ENCODE assay signal across 10 cellular contexts in genomic region chr6:56659721-56660373, GRCh38. TPM values are rescaled to one million over a fixed set of nuclear protein-coding genes. Genes with fewer than 3 reads are reported as not detected.
DNase-seq lines count a peak whose midpoint lies in the region; ATAC-seq and TF ChIP-seq lines count a peak whose summit lies in the region.
"Had no signal": no experiment of that assay in that cellular context is flagged by ENCODE, and none has a peak within 500 bp of the region (broad histone marks: within the 10 kb centered on the region; RNA-seq: fewer than 3 reads in every experiment).

No MANE protein-coding gene starts in this region.

- H3K36me3 Mint-ChIP-seq in Caco-2 (ENCODE audit: insufficient read depth, unreplicated experiment) = peaks cover 6% of the 10 kb centered on the region

- peaks cover 2% of the 10 kb centered on the region for H3K79me1 ChIP-seq in mesendoderm (ENCODE audit: low read length)

- H3K27me3 ChIP-seq in Loucy (ENCODE audit: insufficient read depth, low read length, poor library complexity, severe bottlenecking) (no peaks in the 10 kb centered on the region), mesendoderm (ENCODE audit: insufficient read depth, low read length, poor library complexity) (no peaks in the 10 kb centered on the region), Caco-2 (replicated peaks; ENCODE audit: control insufficient read depth, insufficient read depth, low read length) (no peaks in the 10 kb centered on the region)

- no peak overlapping the region for H2BK15ac ChIP-seq in mesendoderm (replicated peaks; ENCODE audit: low read depth)

- H4K5ac ChIP-seq in mesendoderm (ENCODE audit: low read length) = no peak overlapping the region

- H3K9me3 ChIP-seq in HEK293 (ENCODE audit: control insufficient read depth, insufficient read depth, low read depth, low read length) (no peaks in the 10 kb centered on the region), Loucy (ENCODE audit: insufficient read depth, low read depth, low read length) (no peaks in the 10 kb centered on the region), Caco-2 (no peaks in the 10 kb centered on the region)

- H3K36me3 ChIP-seq in HEK293 (ENCODE audit: control insufficient read depth in 2 of 2, insufficient read depth in 1 of 2, low read length in 2 of 2) (no peaks in the 10 kb centered on the region), Loucy (ENCODE audit: insufficient read depth, low read length) (no peaks in the 10 kb centered on the region), mesendoderm (ENCODE audit: control insufficient read depth, insufficient read depth, low read length) (no peaks in the 10 kb centered on the region), Caco-2 (ENCODE audit: control insufficient read depth, insufficient read depth, low read length) (no peaks in the 10 kb centered on the region)

- CTCF ChIA-PET in HEK293 (lab: Yijun Ruan, JAX) (interaction anchor here (0.9 kb wide), 1 partner anchor 9 kb away, joined by 3 read pairs; no protein-coding TSS in a partner anchor), Caco-2 (lab: Charles Lee) (no interaction called here)

- H2BK120ac ChIP-seq in mesendoderm (ENCODE audit: low read depth, low read length) = no peak overlapping the region

- H3K9me2 ChIP-seq in Loucy (replicated peaks; ENCODE audit: low read depth, low read length) = no peaks in the 10 kb centered on the region

- H3K4me3 ChIP-seq in HEK293 (ENCODE audit: low read depth, low read length) = no peak overlapping the region
- no peak overlapping the region for H3K4me3 ChIP-seq in Loucy (ENCODE audit: low read length, poor library complexity, severe bottlenecking)
- H3K4me3 ChIP-seq in mesendoderm (ENCODE audit: low read length) = no peak overlapping the region
- no peak overlapping the region for H3K4me3 ChIP-seq in Caco-2 (ENCODE audit: low read depth, low read length)

- peak overlapping the region; percentile 3 for H3K4me2 ChIP-seq in Loucy (ENCODE audit: low read depth, low read length, poor library complexity, severe bottlenecking)
- H3K4me2 ChIP-seq in mesendoderm (ENCODE audit: low read length) = no peak overlapping the region

- no peak for TF ChIP-seq CTCF in HEK293 (tag by site-specific recombination; IDR thresholded peaks at IDR 0.05)
- no peak for TF ChIP-seq CTCF in Loucy (conservative IDR thresholded peaks at IDR 0.05; ENCODE audit: low read length)
- no peak for TF ChIP-seq CTCF in Caco-2 (IDR thresholded peaks at IDR 0.05; ENCODE audit: insufficient read depth in 1 of 2, low read depth in 1 of 2, low read length in 1 of 2, severe bottlenecking in 1 of 2, unreplicated experiment in 1 of 2)

- H3F3A ChIP-seq in Loucy (ENCODE audit: low read depth) = 0 out of 2 replicates have a peak, but pooled peaks cover 2% of the 10 kb centered on the region

- peak overlapping the region; percentile 10 for H2BK5ac ChIP-seq in mesendoderm (ENCODE audit: low read length)

- H3K27me3 Mint-ChIP-seq in Caco-2 (ENCODE audit: insufficient read depth, unreplicated experiment) = no peaks in the 10 kb centered on the region

- no peaks in the 10 kb centered on the region for H4K20me1 ChIP-seq in Loucy (ENCODE audit: insufficient read depth, low read length, poor library complexity, severe bottlenecking)

- no CpG with 5 or more reads among the region's 2 CpGs for whole genome bisulfite sequencing in mesendoderm (ENCODE audit: extremely low coverage, insufficient coverage, low lambda C conversion rate)

- peak; percentile 96 for ATAC-seq in GM18909 (IDR thresholded peaks at IDR 0.05; ENCODE audit: poor library complexity, unreplicated experiment)

- H3K4ac ChIP-seq in mesendoderm (ENCODE audit: low read depth, low read length) = no peak overlapping the region

- peak overlapping the region; percentile 48 for H3K9ac ChIP-seq in Loucy (ENCODE audit: low read depth, low read length, poor library complexity, severe bottlenecking)
- no peak overlapping the region for H3K9ac ChIP-seq in mesendoderm (ENCODE audit: low read length)

- peaks cover 16% of the 10 kb centered on the region for H3K4me1 Mint-ChIP-seq in Caco-2 (ENCODE audit: low read depth, unreplicated experiment)

- DNase-seq in mesendoderm = peak; percentile 65
- no peak for DNase-seq in AG20443 (ENCODE audit: low spot score)
- no peak for DNase-seq in stimulated activated CD4-positive, alpha-beta T cell treated with anti-CD3 and anti-CD28 coated beads, Interleukin-4, amount 100 ng/mL, for 1 hour
- no peak for DNase-seq in Caco-2
- DNase-seq in DMS153 (lab: John Stamatoyannopoulos, UW) = no peak
- DNase-seq: activated naive CD4-positive, alpha-beta T cell; hypothalamus had no signal

- intact Hi-C loops in Caco-2 (cut with micrococcal nuclease; ENCODE audit: unreplicated experiment) = no loop called here

- H3K79me2 ChIP-seq in Loucy (ENCODE audit: insufficient read depth, low read length) (no peaks in the 10 kb centered on the region), mesendoderm (ENCODE audit: control insufficient read depth, insufficient read depth, low read length) (no peaks in the 10 kb centered on the region)

- H3K4me3 Mint-ChIP-seq in Caco-2 (ENCODE audit: unreplicated experiment) = no peak overlapping the region

- no peak overlapping the region for H3K18ac ChIP-seq in mesendoderm (ENCODE audit: low read length)

- no peak overlapping the region for H4K8ac ChIP-seq in mesendoderm (ENCODE audit: low read depth, low read length)

- no peaks in the 10 kb centered on the region for H3K9me3 Mint-ChIP-seq in Caco-2 (ENCODE audit: unreplicated experiment)

- BruUV-seq in Caco-2 (replicated peaks; lab: Mats Ljungman, UMichigan) = no TSS peak

- H2AK5ac ChIP-seq in mesendoderm (ENCODE audit: low read length) = no peak overlapping the region

- H3K27ac Mint-ChIP-seq in Caco-2 (ENCODE audit: unreplicated experiment) = no peak overlapping the region

- POLR2A ChIA-PET in HEK293 (lab: Yijun Ruan, JAX) (no interaction called here), Caco-2 (lab: Charles Lee) (no interaction called here)

- H3K27ac ChIP-seq in HEK293 (ENCODE audit: extremely low read depth, low read depth, low read length) = no peak overlapping the region
- H3K27ac ChIP-seq in mesendoderm (ENCODE audit: low read depth, low read length) = peak overlapping the region; percentile 11

- H2AFZ ChIP-seq in Loucy (ENCODE audit: low read length) = peak overlapping the region; percentile 63

- H3K56ac ChIP-seq in mesendoderm (ENCODE audit: low read length) = no peak overlapping the region

- no peak overlapping the region for H3K23ac ChIP-seq in mesendoderm (ENCODE audit: low read length)

- H3K4me1 ChIP-seq in HEK293 (ENCODE audit: control insufficient read depth, insufficient read depth, low read length) = peaks cover 43% of the 10 kb centered on the region
- H3K4me1 ChIP-seq in Loucy (ENCODE audit: insufficient read depth, low read length, poor library complexity, severe bottlenecking) = peaks cover 59% of the 10 kb centered on the region
- peaks cover 12% of the 10 kb centered on the region for H3K4me1 ChIP-seq in mesendoderm (ENCODE audit: control insufficient read depth, low read depth, low read length)
- peaks cover 17% of the 10 kb centered on the region for H3K4me1 ChIP-seq in Caco-2

TF ChIP-seq in HEK293, 187 proteins besides CTCF, POLR2A, EP300 and RAD21 (continues in another document):
- TF ChIP-seq REST (tag by site-specific recombination; IDR thresholded peaks at IDR 0.05) (peak; percentile 35; the same call in 1 of the 2 replicates), RBAK (tag by site-specific recombination; IDR thresholded peaks at IDR 0.05) (no peak), ZFP3 (tag by site-specific recombination; IDR thresholded peaks at IDR 0.05; ENCODE audit: low read depth) (no peak)

RNA-seq across cellular contexts. Expression of gene DST, which starts 17.2 kb away (rescaled TPM):
- 21.8 TPM for polyA plus RNA-seq in mesendoderm (2013, experiment 1 of 2)
- polyA plus RNA-seq in mesendoderm (2013, experiment 2 of 2) = 20.8 TPM
- 76.0 and 94.2 TPM in 2 replicates for total RNA-seq in Caco-2 (2022)
